In genomic region chrX:153731845-153732215, GRCh38 we compare ENCODE assay signal across 26 cellular contexts. TPM values are rescaled to one million over a fixed set of nuclear protein-coding genes. Genes with fewer than 3 reads are reported as not detected.
DNase-seq lines count a peak whose midpoint lies in the region; ATAC-seq and TF ChIP-seq lines count a peak whose summit lies in the region.
"Had no signal": no experiment of that assay in that cellular context is flagged by ENCODE, and none has a peak within 500 bp of the region (broad histone marks: within the 10 kb centered on the region; RNA-seq: fewer than 3 reads in every experiment).

No MANE protein-coding gene starts in this region.

- POLR2A ChIA-PET in activated CD4-positive, alpha-beta memory T cell treated with anti-CD3 and anti-CD28 coated beads, Interleukin-2, amount 10 ng/mL, durations not matched to agents 7 days and 5 days (lab: Charles Lee), result interaction anchor here (1.4 kb wide), 1 partner anchor 8 kb away, joined by 5 read pairs; no protein-coding TSS in a partner anchor

- CTCF ChIA-PET in activated CD4-positive, alpha-beta memory T cell treated with anti-CD3 and anti-CD28 coated beads, Interleukin-2, amount 10 ng/mL, durations not matched to agents 7 days and 5 days (lab: Charles Lee), result no interaction called here

- TF ChIP-seq CTCF in GM13977 (IDR thresholded peaks at IDR 0.05; ENCODE audit: extremely low read depth, insufficient read depth, missing control alignments), result no peak

- peak overlapping the region in 1 of 2 donors; percentile 67 for H3K4me3 Mint-ChIP-seq in activated T-cell treated with anti-CD3 and anti-CD28 coated beads, Interleukin-2, amount 50 U/mL, for 72 hours
- H3K4me3 Mint-ChIP-seq in activated CD4-positive, alpha-beta memory T cell treated with anti-CD3 and anti-CD28 coated beads, Interleukin-2, amount 10 ng/mL, durations not matched to agents 7 days and 5 days, result peak overlapping the region; percentile 37
- peak overlapping the region; percentile 6 to 20 for H3K4me3 Mint-ChIP-seq in effector memory CD8-positive, alpha-beta T cell

- H3K9me3 Mint-ChIP-seq in activated T-cell treated with anti-CD3 and anti-CD28 coated beads, Interleukin-2, amount 50 U/mL, for 72 hours, result peaks cover 2 to 8% of the 10 kb centered on the region in 2 donors
- no peaks in the 10 kb centered on the region for H3K9me3 Mint-ChIP-seq in activated CD4-positive, alpha-beta memory T cell treated with anti-CD3 and anti-CD28 coated beads, Interleukin-2, amount 10 ng/mL, durations not matched to agents 7 days and 5 days
- H3K9me3 Mint-ChIP-seq in effector memory CD8-positive, alpha-beta T cell, result no peaks in the 10 kb centered on the region

- no peak for ATAC-seq in activated T-cell treated with anti-CD3 and anti-CD28 coated beads, Interleukin-2, amount 50 U/mL, for 72 hours (replicated peaks in 1 of 2)
- no peak for ATAC-seq in effector memory CD8-positive, alpha-beta T cell (replicated peaks)
- no peak for ATAC-seq in HG03442 (IDR thresholded peaks at IDR 0.05; ENCODE audit: unreplicated experiment)
- ATAC-seq: heart left ventricle had no signal

- DNase-seq in activated T-cell treated with anti-CD3 and anti-CD28 coated beads, Interleukin-2, amount 50 U/mL, for 72 hours, result no peak
- DNase-seq in activated T-cell treated with anti-CD3 and anti-CD28 coated beads, Interleukin-2, amount 50 U/mL, for 1 hour, result no peak
- DNase-seq in GM13977 (ENCODE audit: low spot score) (peak; percentile 30), NCI-H526 treated with DMSO at 0.1 percent for 48 hours (lab: John Stamatoyannopoulos, UW) (no peak), HT-29 (ENCODE audit: low spot score) (no peak)
- no peak for DNase-seq in activated CD4-positive, alpha-beta memory T cell treated with anti-CD3 and anti-CD28 coated beads, Interleukin-2, amount 10 ng/mL, durations not matched to agents 7 days and 5 days
- no peak for DNase-seq in effector memory CD8-positive, alpha-beta T cell
- DNase-seq: ACHN; activated effector memory CD4-positive, alpha-beta T cell treated with Interleukin-2 at 50 U/mL for 16 hours; amygdala; BE2C; COR-L47; foreskin fibroblast; heart left ventricle; IMR-90; NCI-H1417; NCI-H2081 treated with DMSO at 0.1 percent for 48 hours; NCI-H345; NCI-H774; retina; stimulated activated CD4-positive, alpha-beta T cell treated with anti-CD3 and anti-CD28 coated beads, Interleukin-1b, Interleukin-23, amount 100 ng/mL, for 48 hours; substantia nigra; upper lobe of left lung had no signal

- H3K27me3 Mint-ChIP-seq in activated T-cell treated with anti-CD3 and anti-CD28 coated beads, Interleukin-2, amount 50 U/mL, for 72 hours (ENCODE audit: low read depth), result peaks cover 11% of the 10 kb centered on the region
- no peaks in the 10 kb centered on the region for H3K27me3 Mint-ChIP-seq in activated CD4-positive, alpha-beta memory T cell treated with anti-CD3 and anti-CD28 coated beads, Interleukin-2, amount 10 ng/mL, durations not matched to agents 7 days and 5 days
- H3K27me3 Mint-ChIP-seq in effector memory CD8-positive, alpha-beta T cell, result no peaks in the 10 kb centered on the region

- peak overlapping the region; percentile 61 for H3K27ac Mint-ChIP-seq in activated T-cell treated with anti-CD3 and anti-CD28 coated beads, Interleukin-2, amount 50 U/mL, for 72 hours
- H3K27ac Mint-ChIP-seq in activated CD4-positive, alpha-beta memory T cell treated with anti-CD3 and anti-CD28 coated beads, Interleukin-2, amount 10 ng/mL, durations not matched to agents 7 days and 5 days, result peak overlapping the region; percentile 80
- H3K27ac Mint-ChIP-seq in effector memory CD8-positive, alpha-beta T cell, result peak overlapping the region; percentile 46 to 64

- in situ Hi-C loops in GM13977 (cut with MboI; ENCODE audit: low pct_unique_long_range_greater_than_20kb, low sequenced_read_pairs, unreplicated experiment), result no loop called here

- peaks cover 4 to 5% of the 10 kb centered on the region in 2 donors for H3K36me3 Mint-ChIP-seq in activated T-cell treated with anti-CD3 and anti-CD28 coated beads, Interleukin-2, amount 50 U/mL, for 72 hours (ENCODE audit: insufficient read depth in 2 of 2)
- peaks cover 42% of the 10 kb centered on the region for H3K36me3 Mint-ChIP-seq in activated CD4-positive, alpha-beta memory T cell treated with anti-CD3 and anti-CD28 coated beads, Interleukin-2, amount 10 ng/mL, durations not matched to agents 7 days and 5 days (ENCODE audit: low read depth)
- H3K36me3 Mint-ChIP-seq in effector memory CD8-positive, alpha-beta T cell (ENCODE audit: insufficient read depth), result peaks cover 4% of the 10 kb centered on the region

- H3K4me1 Mint-ChIP-seq in activated T-cell treated with anti-CD3 and anti-CD28 coated beads, Interleukin-2, amount 50 U/mL, for 72 hours (ENCODE audit: low read depth), result peaks cover 30% of the 10 kb centered on the region
- peaks cover 51% of the 10 kb centered on the region for H3K4me1 Mint-ChIP-seq in activated CD4-positive, alpha-beta memory T cell treated with anti-CD3 and anti-CD28 coated beads, Interleukin-2, amount 10 ng/mL, durations not matched to agents 7 days and 5 days
- peaks cover 19 to 31% of the 10 kb centered on the region in 2 donors for H3K4me1 Mint-ChIP-seq in effector memory CD8-positive, alpha-beta T cell (ENCODE audit: low read depth in 2 of 2)

RNA-seq across cellular contexts. Expression of gene ABCD1, which starts 7.2 kb away (rescaled TPM):
- total RNA-seq in activated T-cell treated with anti-CD3 and anti-CD28 coated beads, Interleukin-2, amount 50 U/mL, for 72 hours, result 1 to 10 TPM; 8.0 to 8.3 TPM
- total RNA-seq in activated CD4-positive, alpha-beta memory T cell treated with anti-CD3 and anti-CD28 coated beads, Interleukin-2, amount 10 ng/mL, durations not matched to agents 7 days and 5 days, result 10 to 100 TPM; 16.5 to 17.6 TPM
- total RNA-seq in HT-29 (2014; rRNA removed; shearing (Covaris generic)), result 28.2 and 31.6 TPM in 2 replicates

RNA-seq across cellular contexts. Expression of gene BCAP31, which starts 7.6 kb away (rescaled TPM):
- total RNA-seq in activated T-cell treated with anti-CD3 and anti-CD28 coated beads, Interleukin-2, amount 50 U/mL, for 72 hours, result 10 to 100 TPM; 91.5 to 94.1 TPM
- total RNA-seq in activated CD4-positive, alpha-beta memory T cell treated with anti-CD3 and anti-CD28 coated beads, Interleukin-2, amount 10 ng/mL, durations not matched to agents 7 days and 5 days, result 100 to 1,000 TPM; 162 TPM
- total RNA-seq in HT-29 (2014; rRNA removed; shearing (Covaris generic)), result 387 and 409 TPM in 2 replicates

RNA-seq across cellular contexts. Expression of gene PLXNB3, which starts 32.2 kb away (rescaled TPM):
- total RNA-seq in activated T-cell treated with anti-CD3 and anti-CD28 coated beads, Interleukin-2, amount 50 U/mL, for 72 hours, result 1 to 10 TPM in 1 of 2 donors, under 1 TPM in 1; 0.77 to 1.7 TPM
- total RNA-seq in activated CD4-positive, alpha-beta memory T cell treated with anti-CD3 and anti-CD28 coated beads, Interleukin-2, amount 10 ng/mL, durations not matched to agents 7 days and 5 days, result under 1 TPM; 0.18 to 0.58 TPM
- 7.0 and 10.3 TPM in 2 replicates for total RNA-seq in HT-29 (2014; rRNA removed; shearing (Covaris generic))

RNA-seq across cellular contexts. Expression of gene SLC6A8, which starts 44.1 kb away (rescaled TPM):
- total RNA-seq in activated T-cell treated with anti-CD3 and anti-CD28 coated beads, Interleukin-2, amount 50 U/mL, for 72 hours, result 1 to 10 TPM; 1.8 to 2.2 TPM
- total RNA-seq in activated CD4-positive, alpha-beta memory T cell treated with anti-CD3 and anti-CD28 coated beads, Interleukin-2, amount 10 ng/mL, durations not matched to agents 7 days and 5 days, result 1 to 10 TPM; 2.9 to 3.0 TPM
- total RNA-seq in HT-29 (2014; rRNA removed; shearing (Covaris generic)), result 98.8 and 127 TPM in 2 replicates

RNA-seq across cellular contexts. Expression of gene SRPK3, which starts 49.0 kb away (rescaled TPM):
- total RNA-seq in activated T-cell treated with anti-CD3 and anti-CD28 coated beads, Interleukin-2, amount 50 U/mL, for 72 hours, result not detected
- not detected for total RNA-seq in activated CD4-positive, alpha-beta memory T cell treated with anti-CD3 and anti-CD28 coated beads, Interleukin-2, amount 10 ng/mL, durations not matched to agents 7 days and 5 days
- total RNA-seq in HT-29 (2014; rRNA removed; shearing (Covaris generic)), result 1.1 and 5.6 TPM in 2 replicates
- total RNA-seq: H1; T-helper 1 cell treated with Interleukin-12 subunit alpha and Interleukin-12 subunit beta and Interleukin-4 antibody, amounts not matched to agents 30 ng/mL and 1 ng/mL, for 36 hours had no signal
